Comparison of ENCODE assay signal across 10 cellular contexts in the genomic region with DNA sequence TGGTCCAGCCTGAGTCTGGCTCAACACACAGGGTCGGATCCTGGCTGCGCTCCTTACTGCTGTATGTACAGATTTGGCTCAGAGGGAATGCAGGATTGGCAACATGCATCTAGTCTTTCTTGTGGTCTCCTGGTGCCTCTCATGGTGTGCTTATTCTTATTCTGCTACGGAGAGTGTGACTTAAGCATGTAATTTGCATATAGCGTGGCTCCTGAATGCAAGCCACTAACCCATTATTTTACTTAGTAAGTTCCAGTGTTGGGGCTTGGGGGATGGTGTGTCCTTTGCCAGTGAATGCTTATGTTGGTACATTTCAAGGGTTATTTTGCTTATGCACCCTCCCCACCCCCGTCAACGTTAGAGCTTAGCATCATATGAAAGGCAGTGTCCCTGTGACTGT. TPM values are rescaled to one million over a fixed set of nuclear protein-coding genes. Genes with fewer than 3 reads are reported as not detected.
DNase-seq lines count a peak whose midpoint lies in the region; ATAC-seq and TF ChIP-seq lines count a peak whose summit lies in the region.
"Had no signal": no experiment of that assay in that cellular context is flagged by ENCODE, and none has a peak within 500 bp of the region (broad histone marks: within the 10 kb centered on the region; RNA-seq: fewer than 3 reads in every experiment).

No MANE protein-coding gene starts in this region.

- ATAC-seq in GM19395 (IDR thresholded peaks at IDR 0.05; ENCODE audit: unreplicated experiment) (peak; percentile 51), HG03342 (IDR thresholded peaks at IDR 0.05; ENCODE audit: unreplicated experiment) (peak; percentile 31), HG03135 (IDR thresholded peaks at IDR 0.05; ENCODE audit: unreplicated experiment) (no peak), HG03565 (IDR thresholded peaks at IDR 0.05; ENCODE audit: unreplicated experiment) (no peak), GM19035 (IDR thresholded peaks at IDR 0.05; ENCODE audit: unreplicated experiment) (no peak)

- no peak for TF ChIP-seq CTCF in CD14-positive monocyte (IDR thresholded peaks at IDR 0.05)
- no peak for TF ChIP-seq CTCF in endothelial cell (IDR thresholded peaks at IDR 0.05; ENCODE audit: unreplicated experiment)

- H3K27ac Mint-ChIP-seq in CD14-positive monocyte (peak overlapping the region; percentile 92 to 98 (median 97)), endothelial cell (ENCODE audit: unreplicated experiment) (peak overlapping the region; percentile 24)

- H3K4me1 Mint-ChIP-seq in CD14-positive monocyte (peaks cover 91% of the 10 kb centered on the region), endothelial cell (ENCODE audit: unreplicated experiment) (peaks cover 6% of the 10 kb centered on the region)

- intact Hi-C loops in CD14-positive monocyte (cut with micrococcal nuclease) = loop anchor here (5.0 kb wide), 4 partner anchors 36 to 94 kb away; partner anchors contain the start of gene PTPRJ (in 2 of the 2)

- H3K9me3 Mint-ChIP-seq in CD14-positive monocyte (no peaks in the 10 kb centered on the region), endothelial cell (ENCODE audit: unreplicated experiment) (no peaks in the 10 kb centered on the region)
- H3K9me3 Mint-ChIP-seq: activated CD4-positive, alpha-beta T cell treated with anti-CD3 and anti-CD28 coated beads, Interleukin-2, amount 10 ng/mL, durations not matched to agents 7 days and 5 days had no signal

- peaks cover 0 to 3% (median 0%) of the 10 kb centered on the region in 3 donors for H3K27me3 Mint-ChIP-seq in CD14-positive monocyte (ENCODE audit: low read depth in 3 of 3)
- peaks cover 4% of the 10 kb centered on the region for H3K27me3 Mint-ChIP-seq in endothelial cell (ENCODE audit: unreplicated experiment)
- H3K27me3 Mint-ChIP-seq: activated CD4-positive, alpha-beta T cell treated with anti-CD3 and anti-CD28 coated beads, Interleukin-2, amount 10 ng/mL, durations not matched to agents 7 days and 5 days had no signal

- DNase-seq in CD14-positive monocyte (ENCODE audit: low spot score) (no peak), endothelial cell (ENCODE audit: low spot score) (no peak), NCI-H2029 treated with DMSO at 0.1 percent for 48 hours (lab: John Stamatoyannopoulos, UW) (no peak)
- DNase-seq: activated CD4-positive, alpha-beta T cell treated with anti-CD3 and anti-CD28 coated beads, Interleukin-2, amount 10 ng/mL, durations not matched to agents 7 days and 5 days; DMS 273 treated with DMSO at 0.1 percent for 48 hours had no signal

- H3K4me3 Mint-ChIP-seq in CD14-positive monocyte = peak overlapping the region; percentile 52 to 81
- H3K4me3 Mint-ChIP-seq in endothelial cell (ENCODE audit: unreplicated experiment) = no peak overlapping the region
- H3K4me3 Mint-ChIP-seq: activated CD4-positive, alpha-beta T cell treated with anti-CD3 and anti-CD28 coated beads, Interleukin-2, amount 10 ng/mL, durations not matched to agents 7 days and 5 days had no signal

- peaks cover 26 to 41% of the 10 kb centered on the region in 2 donors for H3K36me3 Mint-ChIP-seq in CD14-positive monocyte
- no peaks in the 10 kb centered on the region for H3K36me3 Mint-ChIP-seq in endothelial cell (ENCODE audit: low read depth, unreplicated experiment)

RNA-seq across cellular contexts. Expression of gene PTPRJ, which starts 51.2 kb away (rescaled TPM):
- 10 to 100 TPM in 1 of 2 donors, 1 to 10 TPM in 1; 10.0 to 14.6 TPM for polyA plus RNA-seq in CD14-positive monocyte
- total RNA-seq in endothelial cell (ENCODE audit: unreplicated experiment) = 1.6 TPM

Comparison
In these comparisons a context has a peak if more than half of its experiments do, and no peak if none do; other contexts are left out.
1. ATAC-seq: peak in GM19395 (single experiment) and HG03342 (single experiment); none in HG03135 (single experiment), HG03565 (single experiment) and GM19035 (single experiment).